ENCODE assay signal across 1 cellular context in genomic region chr14:75002392-75003249, GRCh38.
A peak's percentile ranks its signal among the peaks of the same experiment; 100 is the strongest.
TF ChIP-seq lines count a peak whose summit lies in the region.

EIF2B2 (plus strand) TSS chr14:75002921; CDS start chr14:75002991, 70 bp downstream.

TF ChIP-seq in GM12878, 131 proteins besides CTCF, POLR2A, EP300 and RAD21 (continued from another document and continues in another):
- TF ChIP-seq REST (IDR thresholded peaks at IDR 0.05; ENCODE audit: low read depth, low read length) (no peak), CBFB (IDR thresholded peaks at IDR 0.05; ENCODE audit: low read depth) (peak; percentile 78; the same call in 1 of the 2 replicates), MEF2A (IDR thresholded peaks at IDR 0.05; ENCODE audit: insufficient read depth, low read depth, low read length) (no peak), EGR1 (IDR thresholded peaks at IDR 0.05; ENCODE audit: borderline replicate concordance in 1 of 2, low read depth in 2 of 2, low read length in 2 of 2) (peak in 1 of 2 experiments; percentile 91; a peak in 2 of 3 replicates), TCF3 (IDR thresholded peaks at IDR 0.05; ENCODE audit: borderline replicate concordance, insufficient read depth, low read depth, low read length) (0 out of 2 replicates have a peak, but pooled peaks have one; percentile 41), ELK1 (IDR thresholded peaks at IDR 0.05; ENCODE audit: low read depth, low read length) (peak; percentile 100), CBX3 (IDR thresholded peaks at IDR 0.05; ENCODE audit: borderline replicate concordance, low read depth) (no peak), RB1 (IDR thresholded peaks at IDR 0.05; ENCODE audit: borderline replicate concordance) (peak; percentile 20; the same call in 1 of the 2 replicates), ZNF24 (IDR thresholded peaks at IDR 0.05) (no peak), BMI1 (IDR thresholded peaks at IDR 0.05; ENCODE audit: borderline replicate concordance) (peak; percentile 94), E2F8 (IDR thresholded peaks at IDR 0.05; ENCODE audit: low read depth, partially characterized antibody) (peak; percentile 32), CHD1 (IDR thresholded peaks at IDR 0.05; ENCODE audit: low read depth, low read length) (peak; percentile 85; the same call in 1 of the 2 replicates), EZH2 (IDR thresholded peaks at IDR 0.05; ENCODE audit: borderline replicate concordance, control insufficient read depth, low read depth, low read length) (no peak), IRF5 (IDR thresholded peaks at IDR 0.05; ENCODE audit: borderline replicate concordance) (no peak), MTA2 (IDR thresholded peaks at IDR 0.05; ENCODE audit: low read depth) (peak; percentile 93), HDAC6 (IDR thresholded peaks at IDR 0.05; ENCODE audit: unreplicated experiment) (no peak), SREBF1 (IDR thresholded peaks at IDR 0.05; ENCODE audit: low read length) (peak; percentile 73), NFXL1 (IDR thresholded peaks at IDR 0.05; ENCODE audit: borderline replicate concordance) (no peak), CEBPB (IDR thresholded peaks at IDR 0.05; ENCODE audit: borderline replicate concordance in 1 of 2, low read depth in 2 of 2, low read length in 2 of 2) (no peak), ASH2L (IDR thresholded peaks at IDR 0.05; ENCODE audit: borderline replicate concordance, low read depth) (no peak), FOS (IDR thresholded peaks at IDR 0.05; ENCODE audit: borderline replicate concordance, extremely low read depth, insufficient read length) (peak; percentile 61), IKZF2 (IDR thresholded peaks at IDR 0.05) (no peak; a peak in 2 of 4 replicates), SP1 (IDR thresholded peaks at IDR 0.05; ENCODE audit: low read depth, low read length) (peak; percentile 93), JUND (IDR thresholded peaks at IDR 0.05; ENCODE audit: low read depth, low read length) (no peak), BACH1 (IDR thresholded peaks at IDR 0.05; ENCODE audit: borderline replicate concordance) (peak; percentile 44; the same call in 1 of the 2 replicates), SMARCA5 (IDR thresholded peaks at IDR 0.05) (0 out of 2 replicates have a peak, but pooled peaks have one; percentile 21), ZNF274 (IDR thresholded peaks at IDR 0.05; ENCODE audit: insufficient read depth, insufficient read length) (no peak), CHD4 (IDR thresholded peaks at IDR 0.05) (no peak), CBX5 (IDR thresholded peaks at IDR 0.05; ENCODE audit: low read depth) (no peak), RFX5 (IDR thresholded peaks at IDR 0.05; ENCODE audit: low read depth, low read length) (peak; percentile 85), TAF1 (IDR thresholded peaks at IDR 0.05; ENCODE audit: borderline replicate concordance, low read depth, low read length) (no peak), FOXM1 (IDR thresholded peaks at IDR 0.05; ENCODE audit: low read depth, low read length) (no peak), TARDBP (IDR thresholded peaks at IDR 0.05; ENCODE audit: borderline replicate concordance) (no peak), RAD51 (IDR thresholded peaks at IDR 0.05) (peak; percentile 72)
- TF ChIP-seq, protein P1, sequence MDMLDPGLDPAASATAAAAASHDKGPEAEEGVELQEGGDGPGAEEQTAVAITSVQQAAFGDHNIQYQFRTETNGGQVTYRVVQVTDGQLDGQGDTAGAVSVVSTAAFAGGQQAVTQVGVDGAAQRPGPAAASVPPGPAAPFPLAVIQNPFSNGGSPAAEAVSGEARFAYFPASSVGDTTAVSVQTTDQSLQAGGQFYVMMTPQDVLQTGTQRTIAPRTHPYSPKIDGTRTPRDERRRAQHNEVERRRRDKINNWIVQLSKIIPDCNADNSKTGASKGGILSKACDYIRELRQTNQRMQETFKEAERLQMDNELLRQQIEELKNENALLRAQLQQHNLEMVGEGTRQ (IDR thresholded peaks at IDR 0.05; ENCODE audit: borderline replicate concordance, low read depth, low read length), result peak; percentile 4; the same call in 1 of the 2 replicates
- TF ChIP-seq, protein P2, sequence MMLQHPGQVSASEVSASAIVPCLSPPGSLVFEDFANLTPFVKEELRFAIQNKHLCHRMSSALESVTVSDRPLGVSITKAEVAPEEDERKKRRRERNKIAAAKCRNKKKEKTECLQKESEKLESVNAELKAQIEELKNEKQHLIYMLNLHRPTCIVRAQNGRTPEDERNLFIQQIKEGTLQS (IDR thresholded peaks at IDR 0.05; ENCODE audit: borderline replicate concordance, extremely low read depth, low read depth, low read length), result no peak
- TF ChIP-seq, protein P3, sequence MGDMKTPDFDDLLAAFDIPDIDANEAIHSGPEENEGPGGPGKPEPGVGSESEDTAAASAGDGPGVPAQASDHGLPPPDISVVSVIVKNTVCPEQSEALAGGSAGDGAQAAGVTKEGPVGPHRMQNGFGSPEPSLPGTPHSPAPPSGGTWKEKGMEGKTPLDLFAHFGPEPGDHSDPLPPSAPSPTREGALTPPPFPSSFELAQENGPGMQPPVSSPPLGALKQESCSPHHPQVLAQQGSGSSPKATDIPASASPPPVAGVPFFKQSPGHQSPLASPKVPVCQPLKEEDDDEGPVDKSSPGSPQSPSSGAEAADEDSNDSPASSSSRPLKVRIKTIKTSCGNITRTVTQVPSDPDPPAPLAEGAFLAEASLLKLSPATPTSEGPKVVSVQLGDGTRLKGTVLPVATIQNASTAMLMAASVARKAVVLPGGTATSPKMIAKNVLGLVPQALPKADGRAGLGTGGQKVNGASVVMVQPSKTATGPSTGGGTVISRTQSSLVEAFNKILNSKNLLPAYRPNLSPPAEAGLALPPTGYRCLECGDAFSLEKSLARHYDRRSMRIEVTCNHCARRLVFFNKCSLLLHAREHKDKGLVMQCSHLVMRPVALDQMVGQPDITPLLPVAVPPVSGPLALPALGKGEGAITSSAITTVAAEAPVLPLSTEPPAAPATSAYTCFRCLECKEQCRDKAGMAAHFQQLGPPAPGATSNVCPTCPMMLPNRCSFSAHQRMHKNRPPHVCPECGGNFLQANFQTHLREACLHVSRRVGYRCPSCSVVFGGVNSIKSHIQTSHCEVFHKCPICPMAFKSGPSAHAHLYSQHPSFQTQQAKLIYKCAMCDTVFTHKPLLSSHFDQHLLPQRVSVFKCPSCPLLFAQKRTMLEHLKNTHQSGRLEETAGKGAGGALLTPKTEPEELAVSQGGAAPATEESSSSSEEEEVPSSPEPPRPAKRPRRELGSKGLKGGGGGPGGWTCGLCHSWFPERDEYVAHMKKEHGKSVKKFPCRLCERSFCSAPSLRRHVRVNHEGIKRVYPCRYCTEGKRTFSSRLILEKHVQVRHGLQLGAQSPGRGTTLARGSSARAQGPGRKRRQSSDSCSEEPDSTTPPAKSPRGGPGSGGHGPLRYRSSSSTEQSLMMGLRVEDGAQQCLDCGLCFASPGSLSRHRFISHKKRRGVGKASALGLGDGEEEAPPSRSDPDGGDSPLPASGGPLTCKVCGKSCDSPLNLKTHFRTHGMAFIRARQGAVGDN (IDR thresholded peaks at IDR 0.05), result peak; percentile 61
- TF ChIP-seq, protein P4, sequence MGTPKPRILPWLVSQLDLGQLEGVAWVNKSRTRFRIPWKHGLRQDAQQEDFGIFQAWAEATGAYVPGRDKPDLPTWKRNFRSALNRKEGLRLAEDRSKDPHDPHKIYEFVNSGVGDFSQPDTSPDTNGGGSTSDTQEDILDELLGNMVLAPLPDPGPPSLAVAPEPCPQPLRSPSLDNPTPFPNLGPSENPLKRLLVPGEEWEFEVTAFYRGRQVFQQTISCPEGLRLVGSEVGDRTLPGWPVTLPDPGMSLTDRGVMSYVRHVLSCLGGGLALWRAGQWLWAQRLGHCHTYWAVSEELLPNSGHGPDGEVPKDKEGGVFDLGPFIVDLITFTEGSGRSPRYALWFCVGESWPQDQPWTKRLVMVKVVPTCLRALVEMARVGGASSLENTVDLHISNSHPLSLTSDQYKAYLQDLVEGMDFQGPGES (IDR thresholded peaks at IDR 0.05), result peak; percentile 82
- TF ChIP-seq, protein P5, sequence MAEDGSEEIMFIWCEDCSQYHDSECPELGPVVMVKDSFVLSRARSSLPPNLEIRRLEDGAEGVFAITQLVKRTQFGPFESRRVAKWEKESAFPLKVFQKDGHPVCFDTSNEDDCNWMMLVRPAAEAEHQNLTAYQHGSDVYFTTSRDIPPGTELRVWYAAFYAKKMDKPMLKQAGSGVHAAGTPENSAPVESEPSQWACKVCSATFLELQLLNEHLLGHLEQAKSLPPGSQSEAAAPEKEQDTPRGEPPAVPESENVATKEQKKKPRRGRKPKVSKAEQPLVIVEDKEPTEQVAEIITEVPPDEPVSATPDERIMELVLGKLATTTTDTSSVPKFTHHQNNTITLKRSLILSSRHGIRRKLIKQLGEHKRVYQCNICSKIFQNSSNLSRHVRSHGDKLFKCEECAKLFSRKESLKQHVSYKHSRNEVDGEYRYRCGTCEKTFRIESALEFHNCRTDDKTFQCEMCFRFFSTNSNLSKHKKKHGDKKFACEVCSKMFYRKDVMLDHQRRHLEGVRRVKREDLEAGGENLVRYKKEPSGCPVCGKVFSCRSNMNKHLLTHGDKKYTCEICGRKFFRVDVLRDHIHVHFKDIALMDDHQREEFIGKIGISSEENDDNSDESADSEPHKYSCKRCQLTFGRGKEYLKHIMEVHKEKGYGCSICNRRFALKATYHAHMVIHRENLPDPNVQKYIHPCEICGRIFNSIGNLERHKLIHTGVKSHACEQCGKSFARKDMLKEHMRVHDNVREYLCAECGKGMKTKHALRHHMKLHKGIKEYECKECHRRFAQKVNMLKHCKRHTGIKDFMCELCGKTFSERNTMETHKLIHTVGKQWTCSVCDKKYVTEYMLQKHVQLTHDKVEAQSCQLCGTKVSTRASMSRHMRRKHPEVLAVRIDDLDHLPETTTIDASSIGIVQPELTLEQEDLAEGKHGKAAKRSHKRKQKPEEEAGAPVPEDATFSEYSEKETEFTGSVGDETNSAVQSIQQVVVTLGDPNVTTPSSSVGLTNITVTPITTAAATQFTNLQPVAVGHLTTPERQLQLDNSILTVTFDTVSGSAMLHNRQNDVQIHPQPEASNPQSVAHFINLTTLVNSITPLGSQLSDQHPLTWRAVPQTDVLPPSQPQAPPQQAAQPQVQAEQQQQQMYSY (CRISPR knock-in tag; IDR thresholded peaks at IDR 0.05), result no peak
